Comparison of ENCODE assay signal across 10 cellular contexts in the genomic region with DNA sequence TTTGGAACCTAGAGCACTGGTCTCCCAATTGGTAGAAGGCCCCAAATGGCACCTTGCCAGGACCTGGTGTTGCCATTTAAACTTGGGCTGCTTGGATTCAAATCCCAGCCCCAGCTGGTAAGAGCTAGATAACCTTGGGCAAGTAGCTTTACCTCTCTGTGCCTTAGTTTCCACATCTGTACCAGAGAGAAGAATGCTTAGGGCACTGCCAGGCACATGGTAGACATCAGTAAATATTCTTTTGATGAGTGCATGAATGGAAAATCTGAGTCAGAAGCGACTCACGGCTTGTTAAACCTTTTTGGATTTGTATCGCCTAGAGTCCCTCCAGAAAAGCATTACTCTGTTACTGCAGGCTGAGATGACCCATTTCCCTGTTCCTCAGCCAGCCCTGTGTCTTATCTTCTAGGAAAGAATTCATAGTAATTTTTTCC.
DNase-seq lines count a peak whose midpoint lies in the region; ATAC-seq and TF ChIP-seq lines count a peak whose summit lies in the region.
"Had no signal": no experiment of that assay in that cellular context is flagged by ENCODE, and none has a peak within 500 bp of the region (broad histone marks: within the 10 kb centered on the region; RNA-seq: fewer than 3 reads in every experiment).

No MANE protein-coding gene starts in this region.

- peaks cover 23% of the 10 kb centered on the region for H3K4me1 ChIP-seq in OCI-LY1 (ENCODE audit: insufficient read depth, low read length, severe bottlenecking)

- peaks cover 17% of the 10 kb centered on the region; the same call in 1 of the 2 replicates for H3K36me3 ChIP-seq in OCI-LY1 (ENCODE audit: insufficient read depth, low read length)

- no peak for DNase-seq in activated CD4-positive, CD25-positive, alpha-beta regulatory T cell (lab: John Stamatoyannopoulos, UW)
- DNase-seq in stimulated activated CD4-positive, alpha-beta T cell treated with anti-CD3 and anti-CD28 coated beads, Interleukin-2, amount 100 ng/mL, for 24 hours, result peak; percentile 18 to 20
- no peak for DNase-seq in DMS153 (lab: John Stamatoyannopoulos, UW)
- no peak for DNase-seq in NCI-H2171 treated with DMSO at 0.1 percent for 48 hours (lab: John Stamatoyannopoulos, UW)
- DNase-seq in OCI-M1 (lab: John Stamatoyannopoulos, UW), result no peak
- DNase-seq: CD4-positive, CD25-positive, alpha-beta regulatory T cell; occipital lobe had no signal

- no peaks in the 10 kb centered on the region for H3K9me2 ChIP-seq in OCI-LY1 (ENCODE audit: low read depth, low read length)

- no peak for TF ChIP-seq CTCF in OCI-LY1 (IDR thresholded peaks at IDR 0.05; ENCODE audit: low read length)

- no peaks in the 10 kb centered on the region for H3F3A ChIP-seq in OCI-LY1 (ENCODE audit: insufficient read depth, low read length)

- H4K20me1 ChIP-seq in OCI-LY1 (ENCODE audit: insufficient read depth, low read length), result no peaks in the 10 kb centered on the region

- H3K79me2 ChIP-seq in OCI-LY1 (ENCODE audit: insufficient read depth, low read length), result 0 out of 2 replicates have a peak, but pooled peaks cover 5% of the 10 kb centered on the region

- H3K27me3 ChIP-seq in OCI-LY1 (ENCODE audit: insufficient read depth, low read length), result no peaks in the 10 kb centered on the region

- H3K4me3 ChIP-seq in OCI-LY1 (ENCODE audit: low read depth, low read length, poor library complexity, severe bottlenecking), result no peak overlapping the region

- peak overlapping the region; percentile 35 for H3K27ac ChIP-seq in OCI-LY1 (ENCODE audit: low read depth, low read length, poor library complexity, severe bottlenecking)

- H3K9me3 ChIP-seq in OCI-LY1 (ENCODE audit: low read length), result no peaks in the 10 kb centered on the region

- peak; percentile 46 to 69 for ATAC-seq in activated CD4-positive, CD25-positive, alpha-beta regulatory T cell treated with anti-CD3 and anti-CD28 coated beads, Interleukin-2, amount 50 U/mL, for 24 hours
- peak; percentile 82 for ATAC-seq in esophagus mucosa

- H3K4me2 ChIP-seq in OCI-LY1 (ENCODE audit: low read length), result no peak overlapping the region

- H3K9ac ChIP-seq in OCI-LY1 (ENCODE audit: low read length), result no peak overlapping the region

- H2AFZ ChIP-seq in OCI-LY1 (ENCODE audit: low read length), result no peak overlapping the region

Comparison
In these comparisons a context has a peak if more than half of its experiments do, and no peak if none do; other contexts are left out.
1. DNase-seq: peak in stimulated activated CD4-positive, alpha-beta T cell treated with anti-CD3 and anti-CD28 coated beads, Interleukin-2, amount 100 ng/mL, for 24 hours (2 of 2); none in activated CD4-positive, CD25-positive, alpha-beta regulatory T cell (0 of 4), DMS153 (single experiment), NCI-H2171 treated with DMSO at 0.1 percent for 48 hours (single experiment) and OCI-M1 (single experiment).